In genomic region chr1:65149391-65149729, GRCh38 we compare ENCODE assay signal across 8 cellular contexts. TPM values are rescaled to one million over a fixed set of nuclear protein-coding genes. Genes with fewer than 3 reads are reported as not detected.
DNase-seq lines count a peak whose midpoint lies in the region; ATAC-seq and TF ChIP-seq lines count a peak whose summit lies in the region.

No MANE protein-coding gene starts in this region.

- no peaks in the 10 kb centered on the region for H3K9me3 Mint-ChIP-seq in CD8-positive, alpha-beta T cell
- H3K9me3 Mint-ChIP-seq in neural progenitor cell, result no peaks in the 10 kb centered on the region

- DNase-seq in CD8-positive, alpha-beta T cell, result no peak
- no peak for DNase-seq in Jurkat, Clone E6-1 (ENCODE audit: low read depth, low spot score)
- no peak for DNase-seq in dorsolateral prefrontal cortex
- peak; percentile 59 for DNase-seq in neural progenitor cell (ENCODE audit: low spot score)
- DNase-seq in stimulated activated CD4-positive, alpha-beta T cell treated with anti-CD3 and anti-CD28 coated beads, Interleukin-2, amount 100 ng/mL, for 24 hours, result no peak

- TF ChIP-seq CTCF in CD8-positive, alpha-beta T cell (IDR thresholded peaks at IDR 0.05), result no peak
- TF ChIP-seq CTCF in dorsolateral prefrontal cortex (IDR thresholded peaks at IDR 0.05 in 54 of 56, conservative IDR thresholded peaks at IDR 0.05 in 2 of 56; ENCODE audit: low read depth in 1 of 56, partially characterized antibody in 56 of 56), result no peak
- no peak for TF ChIP-seq CTCF in neural progenitor cell (IDR thresholded peaks at IDR 0.05)

- ATAC-seq in CD8-positive, alpha-beta T cell, result no peak
- no peak for ATAC-seq in GM18867 (IDR thresholded peaks at IDR 0.05; ENCODE audit: unreplicated experiment)
- no peak for ATAC-seq in HG03159 (IDR thresholded peaks at IDR 0.05; ENCODE audit: unreplicated experiment)
- no peak for ATAC-seq in activated CD4-positive, CD25-positive, alpha-beta regulatory T cell treated with anti-CD3 and anti-CD28 coated beads, Interleukin-2, amount 50 U/mL, for 24 hours

- CTCF ChIA-PET in CD8-positive, alpha-beta T cell (lab: Charles Lee), result interaction anchor here (0.7 kb wide), 1 partner anchor 9 kb away, joined by 3 read pairs; no protein-coding TSS in a partner anchor

- H3K4me3 ChIP-seq in CD8-positive, alpha-beta T cell (ENCODE audit: low read depth, low read length), result peak overlapping the region; percentile 53
- peak overlapping the region; percentile 53 for H3K4me3 ChIP-seq in Jurkat, Clone E6-1 (ENCODE audit: low read length)
- peak overlapping the region; percentile 62 to 96 (median 82) for H3K4me3 ChIP-seq in dorsolateral prefrontal cortex
- H3K4me3 ChIP-seq in neural progenitor cell, result peak overlapping the region; percentile 66

- H3K4me1 ChIP-seq in CD8-positive, alpha-beta T cell (ENCODE audit: insufficient read depth, low read length), result peaks cover 5% of the 10 kb centered on the region
- H3K4me1 ChIP-seq in neural progenitor cell, result peaks cover 11% of the 10 kb centered on the region

- H3K4me1 Mint-ChIP-seq in CD8-positive, alpha-beta T cell (ENCODE audit: low read depth), result peaks cover 17% of the 10 kb centered on the region
- H3K4me1 Mint-ChIP-seq in neural progenitor cell, result peaks cover 33% of the 10 kb centered on the region

- intact Hi-C loops in CD8-positive, alpha-beta T cell (cut with DNase I, micrococcal nuclease), result no loop called here
- intact Hi-C loops in dorsolateral prefrontal cortex (cut with DNase I), result no loop called here

- H3K27me3 ChIP-seq in CD8-positive, alpha-beta T cell (ENCODE audit: insufficient read depth, low read length), result no peaks in the 10 kb centered on the region
- H3K27me3 ChIP-seq in dorsolateral prefrontal cortex, result no peaks in the 10 kb centered on the region
- H3K27me3 ChIP-seq in neural progenitor cell, result peaks cover 77% of the 10 kb centered on the region

- H3K9ac ChIP-seq in neural progenitor cell, result no peak overlapping the region

- no peak overlapping the region for H3K27ac ChIP-seq in CD8-positive, alpha-beta T cell (ENCODE audit: low read depth, low read length)
- peak overlapping the region in 47 of 59 donors; percentile 31 to 92 (median 79) for H3K27ac ChIP-seq in dorsolateral prefrontal cortex
- H3K27ac ChIP-seq in neural progenitor cell, result no peak overlapping the region

- H4K20me1 ChIP-seq in neural progenitor cell (ENCODE audit: low read depth), result peaks cover 10% of the 10 kb centered on the region

- H3K4me3 Mint-ChIP-seq in CD8-positive, alpha-beta T cell, result peak overlapping the region; percentile 81
- peak overlapping the region; percentile 94 for H3K4me3 Mint-ChIP-seq in neural progenitor cell

- H3F3A ChIP-seq in neural progenitor cell (ENCODE audit: low read depth), result peaks cover 21% of the 10 kb centered on the region

- POLR2A ChIA-PET in CD8-positive, alpha-beta T cell (lab: Charles Lee), result no interaction called here

- H3K4me2 ChIP-seq in neural progenitor cell, result peak overlapping the region; percentile 95

- H3K27ac Mint-ChIP-seq in CD8-positive, alpha-beta T cell, result no peak overlapping the region
- H3K27ac Mint-ChIP-seq in neural progenitor cell, result peak overlapping the region; percentile 78

- no peak overlapping the region for H2AFZ ChIP-seq in neural progenitor cell (replicated peaks)

- H3K9me3 ChIP-seq in CD8-positive, alpha-beta T cell (ENCODE audit: low read length), result no peaks in the 10 kb centered on the region
- no peaks in the 10 kb centered on the region for H3K9me3 ChIP-seq in neural progenitor cell (ENCODE audit: low read depth)

- H3K27me3 Mint-ChIP-seq in CD8-positive, alpha-beta T cell (ENCODE audit: low read depth), result peaks cover 47% of the 10 kb centered on the region
- H3K27me3 Mint-ChIP-seq in neural progenitor cell (ENCODE audit: insufficient read depth, low read depth), result peaks cover 23% of the 10 kb centered on the region

- no peaks in the 10 kb centered on the region for H3K36me3 Mint-ChIP-seq in CD8-positive, alpha-beta T cell
- peaks cover 2% of the 10 kb centered on the region for H3K36me3 Mint-ChIP-seq in neural progenitor cell

- no peaks in the 10 kb centered on the region for H3K36me3 ChIP-seq in CD8-positive, alpha-beta T cell (ENCODE audit: insufficient read depth, low read length)
- no peaks in the 10 kb centered on the region for H3K36me3 ChIP-seq in neural progenitor cell

- no peaks in the 10 kb centered on the region for H3K79me2 ChIP-seq in neural progenitor cell (ENCODE audit: low read depth)

RNA-seq across cellular contexts. Expression of gene AK4, which starts 1.4 kb away (rescaled TPM):
- total RNA-seq in CD8-positive, alpha-beta T cell, result under 1 TPM; 0.35 to 0.56 TPM
- 10.4 TPM for polyA plus RNA-seq in Jurkat, Clone E6-1 (2012; ENCODE audit: insufficient read depth, insufficient read length)
- 100 to 1,000 TPM in 1 of 120 experiments, 10 to 100 TPM in 119; 27.3 to 168 (median 54.4) TPM for total RNA-seq in dorsolateral prefrontal cortex
- total RNA-seq in neural progenitor cell (ENCODE audit: low replicate concordance), result 28.8 and 31.5 TPM in 2 replicates

Comparison
In these comparisons a context has a peak if more than half of its experiments do, and no peak if none do; other contexts are left out.
1. H3K27ac ChIP-seq: peak in dorsolateral prefrontal cortex (47 of 59); none in CD8-positive, alpha-beta T cell (single experiment) and neural progenitor cell (single experiment).
2. RNA of gene AK4, which starts 1.4 kb away (total RNA-seq): 27.3 to 168 TPM in dorsolateral prefrontal cortex and 28.8 to 31.5 TPM in neural progenitor cell; 0.35 to 0.56 TPM in CD8-positive, alpha-beta T cell; every median in the first group is over 10 times any median in the second.
3. Peak in every context shown above with its lines, with median percentiles within 50 percentile points of each other: H3K4me3 ChIP-seq.